26 cellular contexts compared by ENCODE assay signal in genomic region chr2:144437636-144438035, GRCh38.
DNase-seq lines count a peak whose midpoint lies in the region; ATAC-seq and TF ChIP-seq lines count a peak whose summit lies in the region.
"Had no signal": no experiment of that assay in that cellular context is flagged by ENCODE, and none has a peak within 500 bp of the region (broad histone marks: within the 10 kb centered on the region; RNA-seq: fewer than 3 reads in every experiment).

No MANE protein-coding gene starts in this region.

- H3K27me3 Mint-ChIP-seq in chondrocyte (ENCODE audit: low read depth): no peaks in the 10 kb centered on the region
- no peaks in the 10 kb centered on the region for H3K27me3 Mint-ChIP-seq in natural killer cell treated with Interleukin-12 subunit alpha and Interleukin-12 subunit beta and Interleukin-15 and Interleukin-18, amount 100 ng/mL, for 72 hours
- H3K27me3 Mint-ChIP-seq: activated CD8-positive, alpha-beta T cell treated with anti-CD3 and anti-CD28 coated beads for 36 hours; naive thymus-derived CD8-positive, alpha-beta T cell had no signal

- no TSS peak for BruUV-seq in OCI-LY7 (replicated peaks; lab: Mats Ljungman, UMichigan)

- TF ChIP-seq CTCF in chondrocyte (IDR thresholded peaks at IDR 0.05) (no peak), thoracic aorta (IDR thresholded peaks at IDR 0.05) (no peak), OCI-LY7 (conservative IDR thresholded peaks at IDR 0.05; ENCODE audit: low read length) (no peak)

- POLR2A ChIA-PET in OCI-LY7 (lab: Charles Lee): interaction anchor here (0.6 to 2.1 kb wide), 8 partner anchors 8 to 1276 kb away, joined by 3 to 6 read pairs (median 3); no protein-coding TSS in a partner anchor

- H3K4me1 ChIP-seq in thoracic aorta (ENCODE audit: control insufficient read depth in 1 of 2, low read depth in 2 of 2): peaks cover 27 to 68% of the 10 kb centered on the region in 2 donors
- no peaks in the 10 kb centered on the region for H3K4me1 ChIP-seq in OCI-LY7 (ENCODE audit: insufficient read depth, low read length, poor library complexity, severe bottlenecking)

- H3K4me2 ChIP-seq in OCI-LY7 (ENCODE audit: low read length): no peak overlapping the region

- peaks cover 4% of the 10 kb centered on the region for H3K36me3 Mint-ChIP-seq in chondrocyte (ENCODE audit: low read depth)
- H3K36me3 Mint-ChIP-seq in natural killer cell treated with Interleukin-12 subunit alpha and Interleukin-12 subunit beta and Interleukin-15 and Interleukin-18, amount 100 ng/mL, for 72 hours: peaks cover 18% of the 10 kb centered on the region
- H3K36me3 Mint-ChIP-seq: naive thymus-derived CD8-positive, alpha-beta T cell had no signal

- no peak for ATAC-seq in natural killer cell treated with Interleukin-12 subunit alpha and Interleukin-12 subunit beta and Interleukin-15 and Interleukin-18, amount 100 ng/mL, for 72 hours
- ATAC-seq in thoracic aorta (ENCODE audit: insufficient number of reproducible peaks, low FRiP score, low read depth) (no peak), HG03280 (IDR thresholded peaks at IDR 0.05; ENCODE audit: unreplicated experiment) (no peak)
- ATAC-seq: activated CD8-positive, alpha-beta T cell treated with anti-CD3 and anti-CD28 coated beads for 36 hours; gastroesophageal sphincter; naive thymus-derived CD8-positive, alpha-beta T cell had no signal

- H3K36me3 ChIP-seq in thoracic aorta: no peaks in the 10 kb centered on the region
- no peaks in the 10 kb centered on the region for H3K36me3 ChIP-seq in OCI-LY7 (ENCODE audit: insufficient read depth, low read length)
- H3K36me3 ChIP-seq: cardiac muscle cell, esophagus squamous epithelium, gastroesophageal sphincter had no signal

- no peak overlapping the region for H3K4me3 ChIP-seq in thoracic aorta
- no peak overlapping the region for H3K4me3 ChIP-seq in OCI-LY7 (ENCODE audit: low read depth, low read length, poor library complexity, severe bottlenecking)
- H3K4me3 ChIP-seq: cardiac muscle cell, esophagus squamous epithelium, gastroesophageal sphincter had no signal

- no peak overlapping the region for H3K4me3 Mint-ChIP-seq in chondrocyte (ENCODE audit: unreplicated experiment)
- H3K4me3 Mint-ChIP-seq in natural killer cell treated with Interleukin-12 subunit alpha and Interleukin-12 subunit beta and Interleukin-15 and Interleukin-18, amount 100 ng/mL, for 72 hours: peak overlapping the region; percentile 60
- H3K4me3 Mint-ChIP-seq: activated CD8-positive, alpha-beta T cell treated with anti-CD3 and anti-CD28 coated beads for 36 hours; type B pancreatic cell had no signal

- H3K9me2 ChIP-seq in OCI-LY7 (ENCODE audit: insufficient read depth, low read length): no peaks in the 10 kb centered on the region

- H3K27ac Mint-ChIP-seq in chondrocyte (ENCODE audit: unreplicated experiment): peak overlapping the region; percentile 69
- H3K27ac Mint-ChIP-seq in natural killer cell treated with Interleukin-12 subunit alpha and Interleukin-12 subunit beta and Interleukin-15 and Interleukin-18, amount 100 ng/mL, for 72 hours: peak overlapping the region; percentile 82 to 83
- H3K27ac Mint-ChIP-seq: activated CD8-positive, alpha-beta T cell treated with anti-CD3 and anti-CD28 coated beads for 36 hours; progenitor cell of endocrine pancreas; type B pancreatic cell had no signal

- H3K27ac ChIP-seq in thoracic aorta: peak overlapping the region; percentile 5 to 6
- H3K27ac ChIP-seq in substantia nigra (ENCODE audit: low read depth, low read length, poor library complexity, severe bottlenecking): no peak overlapping the region
- no peak overlapping the region for H3K27ac ChIP-seq in OCI-LY7 (ENCODE audit: low read depth, low read length, poor library complexity, severe bottlenecking)
- H3K27ac ChIP-seq: C4-2B, cardiac muscle cell had no signal

- intact Hi-C loops in OCI-LY7 (cut with micrococcal nuclease; ENCODE audit: unreplicated experiment): no loop called here

- no peaks in the 10 kb centered on the region for H3K27me3 ChIP-seq in thoracic aorta (replicated peaks; ENCODE audit: insufficient read depth)
- H3K27me3 ChIP-seq: cardiac muscle cell, esophagus squamous epithelium, gastroesophageal sphincter had no signal

- H4K20me1 ChIP-seq in OCI-LY7 (ENCODE audit: insufficient read depth, low read length): no peaks in the 10 kb centered on the region

- H3K79me2 ChIP-seq in OCI-LY7 (ENCODE audit: insufficient read depth, low read depth, low read length): no peaks in the 10 kb centered on the region

- H3K4me1 Mint-ChIP-seq in chondrocyte (ENCODE audit: low read depth): peaks cover 50% of the 10 kb centered on the region
- peaks cover 49 to 51% of the 10 kb centered on the region in 2 donors for H3K4me1 Mint-ChIP-seq in natural killer cell treated with Interleukin-12 subunit alpha and Interleukin-12 subunit beta and Interleukin-15 and Interleukin-18, amount 100 ng/mL, for 72 hours (ENCODE audit: low read depth in 2 of 2)

- H3K9me3 ChIP-seq in thoracic aorta: no peaks in the 10 kb centered on the region
- no peaks in the 10 kb centered on the region for H3K9me3 ChIP-seq in OCI-LY7 (ENCODE audit: low read length)
- H3K9me3 ChIP-seq: esophagus squamous epithelium, gastroesophageal sphincter had no signal

- no peaks in the 10 kb centered on the region for H3K9me3 Mint-ChIP-seq in chondrocyte (ENCODE audit: low read depth)
- H3K9me3 Mint-ChIP-seq in natural killer cell treated with Interleukin-12 subunit alpha and Interleukin-12 subunit beta and Interleukin-15 and Interleukin-18, amount 100 ng/mL, for 72 hours: no peaks in the 10 kb centered on the region
- H3K9me3 Mint-ChIP-seq: activated CD8-positive, alpha-beta T cell treated with anti-CD3 and anti-CD28 coated beads for 36 hours; naive thymus-derived CD8-positive, alpha-beta T cell had no signal

- no peak overlapping the region for H2AFZ ChIP-seq in OCI-LY7 (ENCODE audit: low read length)

- CTCF ChIA-PET in OCI-LY7 (lab: Charles Lee; ENCODE audit: unreplicated experiment): no interaction called here

- DNase-seq in NOMO-1 treated with dmso at 0.1 percent for 144 hours (lab: John Stamatoyannopoulos, UW; ENCODE audit: unreplicated experiment) (peak; percentile 6), chondrocyte (ENCODE audit: low spot score) (no peak), thoracic aorta (ENCODE audit: low spot score) (no peak), substantia nigra (lab: John Stamatoyannopoulos, UW) (no peak), OCI-LY7 (ENCODE audit: low spot score) (no peak)
- DNase-seq in natural killer cell treated with Interleukin-12 subunit alpha and Interleukin-12 subunit beta and Interleukin-15 and Interleukin-18, amount 100 ng/mL, for 72 hours (ENCODE audit: low spot score): no peak
- DNase-seq: activated CD4-positive, CD25-positive, alpha-beta regulatory T cell treated with anti-CD3 and anti-CD28 coated beads, Interleukin-2, amount 50 U/mL, for 72 hours; activated CD8-positive, alpha-beta T cell treated with anti-CD3 and anti-CD28 coated beads for 36 hours; activated gamma-delta T cell treated with Interleukin-2 at 50 U/mL for 16 hours; effector CD4-positive, alpha-beta T cell; esophagus squamous epithelium; mesenchymal stem cell; naive thymus-derived CD8-positive, alpha-beta T cell; NCI-H187; NCI-H2227 treated with DMSO at 0.1 percent for 48 hours; OCI-M1; SIG-M5; stimulated activated CD4-positive, alpha-beta T cell treated with anti-CD3 and anti-CD28 coated beads, Interleukin-1b, Interleukin-23, amount 100 ng/mL, for 48 hours; stimulated activated naive CD4-positive, alpha-beta T cell treated with Interleukin-2 at 50 U/mL for 16 hours; T-helper 1 cell had no signal

Comparison
In these comparisons a context has a peak if more than half of its experiments do, and no peak if none do; other contexts are left out.
1. H3K27ac ChIP-seq: peak in thoracic aorta (2 of 2); none in substantia nigra (single experiment) and OCI-LY7 (single experiment).